Comparison of ENCODE assay signal across 1 cellular context in the genomic region with DNA sequence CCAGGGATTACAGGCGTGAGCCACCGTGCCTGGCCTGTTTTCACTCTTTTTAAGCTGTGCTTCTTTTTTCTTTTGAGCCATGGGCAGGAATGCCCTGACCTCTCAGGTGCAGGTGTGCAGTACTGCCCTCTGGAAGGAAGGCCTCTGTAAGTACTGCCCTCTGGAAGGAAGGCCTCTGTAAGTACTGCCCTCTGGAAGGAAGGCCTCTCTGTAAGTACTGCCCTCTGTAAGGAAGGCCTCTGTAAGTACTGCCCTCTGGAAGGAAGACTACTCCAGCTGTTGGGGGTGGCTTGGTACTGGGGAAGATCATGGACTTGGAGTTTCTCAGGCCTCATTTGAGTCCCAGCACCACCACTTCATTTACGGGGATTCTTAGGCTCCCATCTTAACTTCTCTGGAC.
TF ChIP-seq lines count a peak whose summit lies in the region.

No MANE protein-coding gene starts in this region.

TF ChIP-seq in H1, 55 proteins besides CTCF, POLR2A, EP300 and RAD21:
- TF ChIP-seq RFX5 (IDR thresholded peaks at IDR 0.05; ENCODE audit: borderline replicate concordance, low read depth, low read length), result no peak
- no peak for TF ChIP-seq EZH2 (IDR thresholded peaks at IDR 0.05; ENCODE audit: low read depth, low read length, severe bottlenecking)
- no peak for TF ChIP-seq CBX5 (IDR thresholded peaks at IDR 0.05; ENCODE audit: low read depth, low read length)
- TF ChIP-seq KDM5A (IDR thresholded peaks at IDR 0.05; ENCODE audit: low read length), result no peak
- TF ChIP-seq, protein P1, sequence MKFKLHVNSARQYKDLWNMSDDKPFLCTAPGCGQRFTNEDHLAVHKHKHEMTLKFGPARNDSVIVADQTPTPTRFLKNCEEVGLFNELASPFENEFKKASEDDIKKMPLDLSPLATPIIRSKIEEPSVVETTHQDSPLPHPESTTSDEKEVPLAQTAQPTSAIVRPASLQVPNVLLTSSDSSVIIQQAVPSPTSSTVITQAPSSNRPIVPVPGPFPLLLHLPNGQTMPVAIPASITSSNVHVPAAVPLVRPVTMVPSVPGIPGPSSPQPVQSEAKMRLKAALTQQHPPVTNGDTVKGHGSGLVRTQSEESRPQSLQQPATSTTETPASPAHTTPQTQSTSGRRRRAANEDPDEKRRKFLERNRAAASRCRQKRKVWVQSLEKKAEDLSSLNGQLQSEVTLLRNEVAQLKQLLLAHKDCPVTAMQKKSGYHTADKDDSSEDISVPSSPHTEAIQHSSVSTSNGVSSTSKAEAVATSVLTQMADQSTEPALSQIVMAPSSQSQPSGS (IDR thresholded peaks at IDR 0.05; ENCODE audit: low read length), result no peak
- TF ChIP-seq YY1 (IDR thresholded peaks at IDR 0.05; ENCODE audit: low read depth, low read length), result no peak
- TF ChIP-seq, protein P2, sequence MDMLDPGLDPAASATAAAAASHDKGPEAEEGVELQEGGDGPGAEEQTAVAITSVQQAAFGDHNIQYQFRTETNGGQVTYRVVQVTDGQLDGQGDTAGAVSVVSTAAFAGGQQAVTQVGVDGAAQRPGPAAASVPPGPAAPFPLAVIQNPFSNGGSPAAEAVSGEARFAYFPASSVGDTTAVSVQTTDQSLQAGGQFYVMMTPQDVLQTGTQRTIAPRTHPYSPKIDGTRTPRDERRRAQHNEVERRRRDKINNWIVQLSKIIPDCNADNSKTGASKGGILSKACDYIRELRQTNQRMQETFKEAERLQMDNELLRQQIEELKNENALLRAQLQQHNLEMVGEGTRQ (IDR thresholded peaks at IDR 0.05; ENCODE audit: low read length), result no peak
- TF ChIP-seq CEBPB (IDR thresholded peaks at IDR 0.05; ENCODE audit: low read depth, low read length), result no peak
- no peak for TF ChIP-seq NRF1 (IDR thresholded peaks at IDR 0.05; ENCODE audit: low read depth, low read length)
- TF ChIP-seq POU5F1 (IDR thresholded peaks at IDR 0.05; ENCODE audit: low read depth, low read length), result no peak
